ENCODE assay signal across 8 cellular contexts in the genomic region with DNA sequence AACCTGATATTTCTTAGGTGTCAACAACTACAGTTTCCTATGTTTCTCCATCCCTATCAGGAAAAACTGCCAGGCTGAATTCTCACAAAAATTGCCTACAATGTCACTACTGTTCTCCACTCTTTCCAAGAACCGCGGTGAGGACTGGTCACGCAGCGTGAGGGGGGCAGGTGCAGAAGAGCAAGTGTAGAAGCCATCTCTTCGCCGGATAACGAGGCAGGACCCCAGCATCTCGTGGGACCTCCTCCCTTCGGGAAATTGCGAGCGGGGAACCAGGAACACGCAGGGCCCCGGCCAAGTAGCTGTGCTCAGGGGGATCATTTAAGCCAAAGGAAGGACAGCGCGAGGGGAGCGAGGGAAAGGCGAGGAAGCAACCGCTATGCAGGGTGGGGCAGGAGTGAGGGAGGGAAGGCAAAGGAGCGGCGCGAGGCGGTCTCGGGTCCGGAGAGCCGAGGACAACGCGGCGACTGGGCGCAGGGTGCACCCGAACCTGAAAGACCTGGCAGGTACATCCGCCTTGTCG. TPM values are rescaled to one million over a fixed set of nuclear protein-coding genes. Genes with fewer than 3 reads are reported as not detected.
A peak's percentile ranks its signal among the peaks of the same experiment; 100 is the strongest.
DNase-seq lines count a peak whose midpoint lies in the region; ATAC-seq and TF ChIP-seq lines count a peak whose summit lies in the region.

No MANE protein-coding gene starts in this region.

- H3K4me2 ChIP-seq in OCI-LY3 (ENCODE audit: low read length), result peak overlapping the region; percentile 87

- peak; percentile 39 for DNase-seq in stimulated activated CD4-positive, alpha-beta T cell treated with anti-CD3 and anti-CD28 coated beads, Interleukin-15, amount 100 ng/mL, for 24 hours
- no peak for DNase-seq in stimulated activated CD4-positive, alpha-beta T cell treated with anti-CD3 and anti-CD28 coated beads, Interleukin-4, amount 100 ng/mL, for 1 hour
- DNase-seq in chondrocyte (ENCODE audit: low spot score) (no peak), lung (ENCODE audit: low spot score) (no peak), upper lobe of right lung (peak; percentile 74), midbrain (lab: John Stamatoyannopoulos, UW) (no peak)

- TF ChIP-seq CTCF in OCI-LY3 (IDR thresholded peaks at IDR 0.05; ENCODE audit: low read depth, low read length) (no peak), chondrocyte (IDR thresholded peaks at IDR 0.05) (no peak), lung (IDR thresholded peaks at IDR 0.05; ENCODE audit: control extremely low read depth, extremely low read depth) (no peak), upper lobe of right lung (IDR thresholded peaks at IDR 0.05) (no peak)

- H3K4me1 ChIP-seq in OCI-LY3 (ENCODE audit: low read length), result peaks cover 36% of the 10 kb centered on the region
- peaks cover 0 to 5% of the 10 kb centered on the region in 2 donors for H3K4me1 ChIP-seq in lung (ENCODE audit: control insufficient read depth in 2 of 2, insufficient read depth in 2 of 2, low read length in 2 of 2)
- peaks cover 29% of the 10 kb centered on the region for H3K4me1 ChIP-seq in upper lobe of right lung

- peaks cover 55% of the 10 kb centered on the region for H3K79me2 ChIP-seq in OCI-LY3 (ENCODE audit: low read length)

- intact Hi-C loops in upper lobe of right lung (cut with DNase I), result loop anchor here (10.0 kb wide), 2 partner anchors 183 to 403 kb away; partner anchors contain the start of gene ABHD12

- WGBS in lung, 2 donors, result 0 to 1% methylated on average over 32 of the region's 32 CpGs

- no peaks in the 10 kb centered on the region for H3K36me3 Mint-ChIP-seq in chondrocyte (ENCODE audit: low read depth)

- H3K9ac ChIP-seq in OCI-LY3 (ENCODE audit: low read length), result peak overlapping the region; percentile 90

- no peaks in the 10 kb centered on the region for H4K20me1 ChIP-seq in OCI-LY3 (ENCODE audit: insufficient read depth, low read length)

- H3K4me3 ChIP-seq in OCI-LY3 (ENCODE audit: low read length), result peak overlapping the region; percentile 96
- H3K4me3 ChIP-seq in lung, result peak overlapping the region; percentile 74
- H3K4me3 ChIP-seq in upper lobe of right lung, result peak overlapping the region; percentile 95

- H3K4me1 Mint-ChIP-seq in chondrocyte (ENCODE audit: low read depth), result peaks cover 42% of the 10 kb centered on the region

- peak overlapping the region; percentile 91 for H2AFZ ChIP-seq in OCI-LY3 (ENCODE audit: low read depth, low read length)

- peak overlapping the region; percentile 96 for H3K27ac Mint-ChIP-seq in chondrocyte (ENCODE audit: unreplicated experiment)

- no peaks in the 10 kb centered on the region for H3K9me3 ChIP-seq in OCI-LY3 (ENCODE audit: insufficient read depth, low read length)
- H3K9me3 ChIP-seq in lung (ENCODE audit: control insufficient read depth in 2 of 2, insufficient read depth in 1 of 2, low read length in 1 of 2), result no peaks in the 10 kb centered on the region
- H3K9me3 ChIP-seq in upper lobe of right lung, result no peaks in the 10 kb centered on the region

- peak overlapping the region; percentile 90 for H3K4me3 Mint-ChIP-seq in chondrocyte (ENCODE audit: unreplicated experiment)

- ATAC-seq in HG02852 (IDR thresholded peaks at IDR 0.05; ENCODE audit: unreplicated experiment) (peak; percentile 34), lung (ENCODE audit: insufficient read depth, low FRiP score) (peak; percentile 5), upper lobe of right lung (peak; percentile 37)

- peaks cover 1% of the 10 kb centered on the region for H3K27me3 Mint-ChIP-seq in chondrocyte (ENCODE audit: low read depth)

- peaks cover 8% of the 10 kb centered on the region for H3K27me3 ChIP-seq in OCI-LY3 (ENCODE audit: low read depth, low read length)
- H3K27me3 ChIP-seq in lung (ENCODE audit: control insufficient read depth, insufficient read depth), result no peaks in the 10 kb centered on the region
- no peaks in the 10 kb centered on the region for H3K27me3 ChIP-seq in upper lobe of right lung

- H3K27ac ChIP-seq in OCI-LY3 (ENCODE audit: low read length) (peak overlapping the region; percentile 35; the same call in 1 of the 2 replicates), lung (ENCODE audit: low read depth in 1 of 2, low read length in 1 of 2) (peak overlapping the region; percentile 78 to 98), upper lobe of right lung (peak overlapping the region; percentile 97)

- H3K36me3 ChIP-seq in OCI-LY3 (replicated peaks; ENCODE audit: low read depth, low read length) (peaks cover 9% of the 10 kb centered on the region), lung (ENCODE audit: control insufficient read depth in 2 of 2, insufficient read depth in 2 of 2, low read length in 2 of 2) (peaks cover 0 to 2% of the 10 kb centered on the region in 2 donors), upper lobe of right lung (no peaks in the 10 kb centered on the region)

- H3K9me3 Mint-ChIP-seq in chondrocyte (ENCODE audit: low read depth), result no peaks in the 10 kb centered on the region

RNA-seq across cellular contexts. Expression of gene APMAP, which starts 0.6 kb away (rescaled TPM):
- total RNA-seq in chondrocyte (77.7 to 82.2 TPM (median 79.9 TPM) in 3 replicates), lung (10 to 100 TPM; 52.4 to 73.3 TPM), upper lobe of right lung (73.5 TPM)
- 10 to 100 TPM; 40.8 to 87.0 TPM for polyA plus RNA-seq in lung

RNA-seq across cellular contexts. Expression of gene CST7, which starts 42.9 kb away (rescaled TPM):
- total RNA-seq in chondrocyte, result not detected in 3 replicates
- total RNA-seq in lung, result 1 to 10 TPM; 4.7 to 5.0 TPM
- polyA plus RNA-seq in lung, result 100 to 1,000 TPM in 1 of 2 donors, 10 to 100 TPM in 1; 11.9 to 119 TPM
- total RNA-seq in upper lobe of right lung, result 9.6 TPM

Comparison
In these comparisons a context has a peak if more than half of its experiments do, and no peak if none do; other contexts are left out.
1. DNase-seq: peak in stimulated activated CD4-positive, alpha-beta T cell treated with anti-CD3 and anti-CD28 coated beads, Interleukin-15, amount 100 ng/mL, for 24 hours (single experiment) and upper lobe of right lung (single experiment); none in stimulated activated CD4-positive, alpha-beta T cell treated with anti-CD3 and anti-CD28 coated beads, Interleukin-4, amount 100 ng/mL, for 1 hour (single experiment), chondrocyte (single experiment), lung (single experiment) and midbrain (single experiment).
2. H3K27ac ChIP-seq: peak in every context shown above with its lines; median percentile 97 in upper lobe of right lung; 88 in lung; 35 in OCI-LY3.
3. Peak in every context shown above with its lines, with median percentiles within 50 percentile points of each other: ATAC-seq and H3K4me3 ChIP-seq.